ENCODE assay signal across 7 cellular contexts in genomic region chr15:23599053-23599452, GRCh38. TPM values are rescaled to one million over a fixed set of nuclear protein-coding genes. Genes with fewer than 3 reads are reported as not detected.
"Had no signal": no experiment of that assay in that cellular context is flagged by ENCODE, and none has a peak within 500 bp of the region (broad histone marks: within the 10 kb centered on the region; RNA-seq: fewer than 3 reads in every experiment).

No MANE protein-coding gene starts in this region.

- DNase-seq: IMR-90, KBM-7 had no signal

- H3K4me3 ChIP-seq: K562 had no signal

- H3K27ac ChIP-seq: HL-60 had no signal

RNA-seq across cellular contexts. Expression of gene MAGEL2, which starts 48.6 kb away (rescaled TPM):
- total RNA-seq: HepG2, HT-29, HT1080, K562 had no signal
